ENCODE assay signal across 9 cellular contexts in genomic region chr16:22813946-22814325, GRCh38. TPM values are rescaled to one million over a fixed set of nuclear protein-coding genes. Genes with fewer than 3 reads are reported as not detected.
DNase-seq lines count a peak whose midpoint lies in the region; ATAC-seq and TF ChIP-seq lines count a peak whose summit lies in the region.
"Had no signal": no experiment of that assay in that cellular context is flagged by ENCODE, and none has a peak within 500 bp of the region (broad histone marks: within the 10 kb centered on the region; RNA-seq: fewer than 3 reads in every experiment).

Gene HS3ST2 (plus strand): TSS chr16:22814162. CDS start chr16:22814611, 449 bp downstream.

- CTCF ChIA-PET in activated naive CD4-positive, alpha-beta T cell treated with anti-CD3 and anti-CD28 coated beads, Interleukin-2, amount 10 ng/mL, durations not matched to agents 7 days and 5 days (lab: Charles Lee), result no interaction called here

- H3K27ac ChIP-seq in urinary bladder (ENCODE audit: low read depth), result no peak within 1 kb of the TSS

- ATAC-seq in GM19463 (IDR thresholded peaks at IDR 0.05; ENCODE audit: unreplicated experiment) (no peak), GM19452 (IDR thresholded peaks at IDR 0.05; ENCODE audit: unreplicated experiment) (no peak)

- no peaks in the 10 kb centered on the region for H3K9me3 Mint-ChIP-seq in activated naive CD4-positive, alpha-beta T cell treated with anti-CD3 and anti-CD28 coated beads, Interleukin-2, amount 10 ng/mL, durations not matched to agents 7 days and 5 days
- no peaks in the 10 kb centered on the region for H3K9me3 Mint-ChIP-seq in chondrocyte (ENCODE audit: low read depth)

- no peak within 1 kb of the TSS for H3K27ac Mint-ChIP-seq in activated naive CD4-positive, alpha-beta T cell treated with anti-CD3 and anti-CD28 coated beads, Interleukin-2, amount 10 ng/mL, durations not matched to agents 7 days and 5 days
- no peak within 1 kb of the TSS for H3K27ac Mint-ChIP-seq in chondrocyte (ENCODE audit: unreplicated experiment)

- intact Hi-C loops in lower leg skin (cut with DNase I; ENCODE audit: low total_unique reads), result no loop called here

- H3K36me3 ChIP-seq in urinary bladder (ENCODE audit: insufficient read depth), result no peaks in the 10 kb centered on the region

- TF ChIP-seq CTCF in chondrocyte (IDR thresholded peaks at IDR 0.05) (peak; percentile 51), lower leg skin (IDR thresholded peaks at IDR 0.05) (no peak)

- H3K4me1 Mint-ChIP-seq in activated naive CD4-positive, alpha-beta T cell treated with anti-CD3 and anti-CD28 coated beads, Interleukin-2, amount 10 ng/mL, durations not matched to agents 7 days and 5 days, result peaks cover 6% of the 10 kb centered on the region
- H3K4me1 Mint-ChIP-seq in chondrocyte (ENCODE audit: low read depth), result peaks cover 8% of the 10 kb centered on the region

- H3K4me1 ChIP-seq in urinary bladder (ENCODE audit: insufficient read depth), result no peaks in the 10 kb centered on the region

- H3K4me3 ChIP-seq in lower leg skin (ENCODE audit: low read depth, poor library complexity, severe bottlenecking) (peak within 1 kb of the TSS; percentile 21), urinary bladder (ENCODE audit: low read depth, low read length) (peak within 1 kb of the TSS; percentile 33)

- DNase-seq in activated naive CD4-positive, alpha-beta T cell treated with anti-CD3 and anti-CD28 coated beads, Interleukin-2, amount 10 ng/mL, durations not matched to agents 7 days and 5 days, result no peak
- no peak for DNase-seq in activated naive CD4-positive, alpha-beta T cell treated with Interleukin-2 at 50 U/mL for 16 hours
- DNase-seq in chondrocyte (ENCODE audit: low spot score), result no peak
- peak; percentile 21 to 88 for DNase-seq in lower leg skin (ENCODE audit: low spot score in 2 of 2)
- no peak for DNase-seq in HK-2 (ENCODE audit: unreplicated experiment)
- DNase-seq: DND-41 had no signal

- WGBS in lower leg skin, 2 donors, result 0% methylated on average over 5 to 41 of the region's 49 CpGs
- 2% methylated on average over 49 of the region's 49 CpGs for WGBS in urinary bladder

- no peaks in the 10 kb centered on the region for H3K36me3 Mint-ChIP-seq in activated naive CD4-positive, alpha-beta T cell treated with anti-CD3 and anti-CD28 coated beads, Interleukin-2, amount 10 ng/mL, durations not matched to agents 7 days and 5 days
- no peaks in the 10 kb centered on the region for H3K36me3 Mint-ChIP-seq in chondrocyte (ENCODE audit: low read depth)

- peaks cover 43% of the 10 kb centered on the region for H3K27me3 Mint-ChIP-seq in activated naive CD4-positive, alpha-beta T cell treated with anti-CD3 and anti-CD28 coated beads, Interleukin-2, amount 10 ng/mL, durations not matched to agents 7 days and 5 days
- peaks cover 42% of the 10 kb centered on the region for H3K27me3 Mint-ChIP-seq in chondrocyte (ENCODE audit: low read depth)

- no peak for TF ChIP-seq POLR2A in lower leg skin (IDR thresholded peaks at IDR 0.05)

- peak within 1 kb of the TSS; percentile 26 for H3K4me3 Mint-ChIP-seq in activated naive CD4-positive, alpha-beta T cell treated with anti-CD3 and anti-CD28 coated beads, Interleukin-2, amount 10 ng/mL, durations not matched to agents 7 days and 5 days
- H3K4me3 Mint-ChIP-seq in chondrocyte (ENCODE audit: unreplicated experiment), result peak within 1 kb of the TSS; percentile 59

RNA-seq across cellular contexts. Expression of gene HS3ST2, which starts in this region (rescaled TPM):
- total RNA-seq in chondrocyte (not detected in 3 replicates), lower leg skin (1 to 10 TPM in 2 of 4 donors, under 1 TPM in 1, not detected in 1; 0.23 to 2.7 (median 1.7) TPM), urinary bladder (0.16 TPM)
- 0.81 TPM for polyA plus RNA-seq in urinary bladder

Comparison
In these comparisons a context has a peak if more than half of its experiments do, and no peak if none do; other contexts are left out.
1. DNase-seq: peak in lower leg skin (2 of 2); none in activated naive CD4-positive, alpha-beta T cell treated with anti-CD3 and anti-CD28 coated beads, Interleukin-2, amount 10 ng/mL, durations not matched to agents 7 days and 5 days (single experiment), activated naive CD4-positive, alpha-beta T cell treated with Interleukin-2 at 50 U/mL for 16 hours (single experiment), chondrocyte (single experiment) and HK-2 (single experiment).